ENCODE assay signal across 15 cellular contexts in the genomic region with DNA sequence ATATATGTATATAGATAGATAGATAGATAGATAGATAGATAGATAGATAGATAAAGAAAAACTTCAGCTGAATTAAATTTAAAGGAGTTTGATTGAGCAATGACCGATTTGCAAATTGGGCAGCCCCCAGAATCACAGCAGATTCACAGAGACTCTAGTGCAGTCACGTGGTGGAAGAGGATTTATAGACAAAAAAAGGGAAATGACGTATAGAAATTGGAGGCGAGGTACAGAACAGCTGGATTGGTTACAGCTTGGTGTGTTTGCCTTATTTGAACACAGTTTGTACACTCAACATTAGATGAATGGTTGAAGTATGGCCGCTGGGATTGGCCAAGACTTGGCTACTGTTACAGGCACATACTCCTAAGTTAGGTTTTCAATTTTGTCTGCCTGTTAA. TPM values are rescaled to one million over a fixed set of nuclear protein-coding genes. Genes with fewer than 3 reads are reported as not detected.
DNase-seq lines count a peak whose midpoint lies in the region; ATAC-seq and TF ChIP-seq lines count a peak whose summit lies in the region.
"Had no signal": no experiment of that assay in that cellular context is flagged by ENCODE, and none has a peak within 500 bp of the region (broad histone marks: within the 10 kb centered on the region; RNA-seq: fewer than 3 reads in every experiment).

No MANE protein-coding gene starts in this region.

- no peak overlapping the region for H3K27ac ChIP-seq in A673 (ENCODE audit: low read depth, low read length, poor library complexity, severe bottlenecking)
- H3K27ac ChIP-seq: HL-60 had no signal

- no peaks in the 10 kb centered on the region for H3K36me3 Mint-ChIP-seq in natural killer cell

- peaks cover 4 to 15% of the 10 kb centered on the region in 2 donors for H3K27me3 Mint-ChIP-seq in natural killer cell (ENCODE audit: low read depth in 2 of 2)

- H3K36me3 ChIP-seq in A673 (ENCODE audit: insufficient read depth, low read length, poor library complexity, severe bottlenecking): no peaks in the 10 kb centered on the region
- H3K36me3 ChIP-seq: BE2C had no signal

- H3K9me3 Mint-ChIP-seq in natural killer cell: no peaks in the 10 kb centered on the region
- H3K9me3 Mint-ChIP-seq: CD4-positive, alpha-beta T cell; GM23338 had no signal

- intact Hi-C loops in A673 (cut with micrococcal nuclease; ENCODE audit: unreplicated experiment): no loop called here
- intact Hi-C loops in natural killer cell (cut with micrococcal nuclease): no loop called here

- DNase-seq in A673 (ENCODE audit: low spot score) (peak; percentile 60), KBM-7 (peak; percentile 42), NAMALWA (ENCODE audit: low spot score) (peak; percentile 37), RPMI8226 (peak; percentile 25), natural killer cell (no peak), GDM1 (lab: John Stamatoyannopoulos, UW) (no peak), NCI-H1417 (lab: John Stamatoyannopoulos, UW) (no peak)
- DNase-seq: ACHN; BE2C; C1 segment of cervical spinal cord; Caco-2; CD4-positive, alpha-beta T cell; HCEC 1CT had no signal

- no peak overlapping the region for H3K4me3 ChIP-seq in A673 (ENCODE audit: low read depth, low read length, poor library complexity, severe bottlenecking)
- H3K4me3 ChIP-seq: GM23338 had no signal

- H3K27me3 ChIP-seq in A673 (replicated peaks; ENCODE audit: insufficient read depth, low read depth, low read length, poor library complexity): no peaks in the 10 kb centered on the region

- no peak overlapping the region for H3K4me3 Mint-ChIP-seq in natural killer cell
- H3K4me3 Mint-ChIP-seq: CD4-positive, alpha-beta T cell; GM23338 had no signal

- CTCF ChIA-PET in A673 (lab: Charles Lee): interaction anchor here (0.5 kb wide), 1 partner anchor 18 kb away, joined by 5 read pairs; no protein-coding TSS in a partner anchor

- no peak overlapping the region for H3K27ac Mint-ChIP-seq in natural killer cell
- H3K27ac Mint-ChIP-seq: CD4-positive, alpha-beta T cell; GM23338 had no signal

- TF ChIP-seq CTCF in A673 (conservative IDR thresholded peaks at IDR 0.05; ENCODE audit: low read depth, low read length) (no peak), natural killer cell (IDR thresholded peaks at IDR 0.05) (no peak)

- POLR2A ChIA-PET in A673 (lab: Charles Lee; ENCODE audit: low non-redundant PET): interaction anchor here (0.6 to 0.7 kb wide), 2 partner anchors 13 to 43 kb away, joined by 3 to 8 read pairs; no protein-coding TSS in a partner anchor

- H3K4me1 ChIP-seq in A673 (ENCODE audit: insufficient read depth, low read length, poor library complexity, severe bottlenecking): no peaks in the 10 kb centered on the region
- H3K4me1 ChIP-seq: BE2C had no signal

- in situ Hi-C loops in KBM-7 (cut with MboI; ENCODE audit: low pct_unique_long_range_greater_than_20kb, low sequenced_read_pairs): no loop called here

- no peaks in the 10 kb centered on the region for H3K9me3 ChIP-seq in A673 (ENCODE audit: low read depth, low read length, poor library complexity, severe bottlenecking)
- H3K9me3 ChIP-seq: BE2C, Caco-2 had no signal

- H3K4me1 Mint-ChIP-seq in natural killer cell: no peaks in the 10 kb centered on the region

- no TSS peak for BruUV-seq in A673 (replicated peaks; lab: Mats Ljungman, UMichigan)

- ATAC-seq in natural killer cell: no peak
- ATAC-seq: GM23338 had no signal

RNA-seq across cellular contexts. Expression of gene PODXL, which starts 8.2 kb away (rescaled TPM):
- total RNA-seq in A673 (2021) (22.1 and 22.6 TPM in 2 replicates), natural killer cell (1 to 10 TPM in 1 of 3 donors, under 1 TPM in 2; 0.35 to 1.4 (median 0.88) TPM)

Comparison
In these comparisons a context has a peak if more than half of its experiments do, and no peak if none do; other contexts are left out.
1. DNase-seq: peak in A673 (single experiment), KBM-7 (single experiment), NAMALWA (single experiment) and RPMI8226 (single experiment); none in natural killer cell (single experiment), GDM1 (single experiment) and NCI-H1417 (0 of 3).